In genomic region chr17:56913867-56914640, GRCh38 we compare ENCODE assay signal across 8 cellular contexts. TPM values are rescaled to one million over a fixed set of nuclear protein-coding genes. Genes with fewer than 3 reads are reported as not detected.
DNase-seq lines count a peak whose midpoint lies in the region; ATAC-seq and TF ChIP-seq lines count a peak whose summit lies in the region.

TSS of gene TRIM25 (minus strand) at chr17:56914049. CDS start at chr17:56913988, 61 bp downstream.

- intact Hi-C loops in Panc1 (cut with micrococcal nuclease; ENCODE audit: unreplicated experiment): no loop called here

- CTCF ChIA-PET in Panc1 (lab: Charles Lee): interaction anchor here (0.6 to 1.5 kb wide), 2 partner anchors 95 to 685 kb away, joined by 3 to 6 read pairs; no protein-coding TSS in a partner anchor

- H3K27me3 ChIP-seq in Panc1 (ENCODE audit: control insufficient read depth, insufficient read depth, low read length): no peaks in the 10 kb centered on the region
- no peaks in the 10 kb centered on the region for H3K27me3 ChIP-seq in muscle layer of duodenum (ENCODE audit: low read depth, low read length)

- H3K4me3 Mint-ChIP-seq in activated T-cell treated with anti-CD3 and anti-CD28 coated beads, Interleukin-2, amount 50 U/mL, for 4 hours: peak within 1 kb of the TSS; percentile 97

- TF ChIP-seq CTCF in Panc1 (IDR thresholded peaks at IDR 0.05): no peak

- H3K36me3 ChIP-seq in Panc1 (ENCODE audit: control insufficient read depth, insufficient read depth, low read length): peaks cover 4% of the 10 kb centered on the region; the same call in 1 of the 2 replicates
- H3K36me3 ChIP-seq in muscle layer of duodenum (ENCODE audit: control insufficient read depth in 1 of 2, insufficient read depth in 2 of 2, low read length in 2 of 2): no peaks in the 10 kb centered on the region

- H3K4me3 ChIP-seq in Panc1 (ENCODE audit: low read depth in 2 of 2, low read length in 2 of 2): peak within 1 kb of the TSS; percentile 78 to 81
- H3K4me3 ChIP-seq in muscle layer of duodenum (ENCODE audit: low read depth in 1 of 2, low read length in 2 of 2): peak within 1 kb of the TSS; percentile 68 to 99

- H3K36me3 Mint-ChIP-seq in activated T-cell treated with anti-CD3 and anti-CD28 coated beads, Interleukin-2, amount 50 U/mL, for 4 hours (ENCODE audit: insufficient read depth): peaks cover 5% of the 10 kb centered on the region

- TSS peak; percentile 99 for BruUV-seq in Panc1 (replicated peaks; lab: Mats Ljungman, UMichigan)

- DNase-seq in DMS153 treated with DMSO at 0.1 percent for 48 hours (lab: John Stamatoyannopoulos, UW; ENCODE audit: unreplicated experiment): peak; percentile 67
- peak; percentile 90 for DNase-seq in KBM-7
- peak; percentile 47 for DNase-seq in Panc1 (ENCODE audit: low read depth, low spot score)
- DNase-seq in activated T-cell treated with anti-CD3 and anti-CD28 coated beads, Interleukin-2, amount 50 U/mL, for 4 hours: peak; percentile 84
- peak; percentile 78 for DNase-seq in stimulated activated CD8-positive, alpha-beta memory T cell treated with anti-CD3 and anti-CD28 coated beads, Interleukin-7, amount 100 ng/mL, for 24 hours (ENCODE audit: low read depth)

- in situ Hi-C loops in KBM-7 (cut with MboI; ENCODE audit: low pct_unique_long_range_greater_than_20kb, low sequenced_read_pairs) (no loop called here), Panc1 (cut with HindIII; ENCODE audit: low pct_unique_long_range_greater_than_20kb, low sequenced_read_pairs) (no loop called here)

- H3K27me3 Mint-ChIP-seq in activated T-cell treated with anti-CD3 and anti-CD28 coated beads, Interleukin-2, amount 50 U/mL, for 4 hours (ENCODE audit: low read depth): no peaks in the 10 kb centered on the region

- H3K4me1 ChIP-seq in Panc1 (ENCODE audit: control insufficient read depth, insufficient read depth, low read length) (peaks cover 30% of the 10 kb centered on the region), muscle layer of duodenum (ENCODE audit: control insufficient read depth in 1 of 2, insufficient read depth in 2 of 2, low read length in 2 of 2) (peaks cover 23% of the 10 kb centered on the region in 2 donors)

- peaks cover 10% of the 10 kb centered on the region for H3K9me3 Mint-ChIP-seq in activated T-cell treated with anti-CD3 and anti-CD28 coated beads, Interleukin-2, amount 50 U/mL, for 4 hours

- peak within 1 kb of the TSS; percentile 99 for H3K27ac ChIP-seq in Panc1 (ENCODE audit: low read length)
- H3K27ac ChIP-seq in muscle layer of duodenum (ENCODE audit: low read length): peak within 1 kb of the TSS; percentile 96

- peak; percentile 67 for ATAC-seq in GM21619 (IDR thresholded peaks at IDR 0.05; ENCODE audit: unreplicated experiment)
- peak; percentile 92 for ATAC-seq in Panc1
- peak; percentile 81 to 84 for ATAC-seq in activated T-cell treated with anti-CD3 and anti-CD28 coated beads, Interleukin-2, amount 50 U/mL, for 4 hours
- ATAC-seq in esophagus mucosa: peak; percentile 87

- H3K4me1 Mint-ChIP-seq in activated T-cell treated with anti-CD3 and anti-CD28 coated beads, Interleukin-2, amount 50 U/mL, for 4 hours (ENCODE audit: low read depth): peaks cover 61% of the 10 kb centered on the region

- POLR2A ChIA-PET in Panc1 (lab: Charles Lee): interaction anchor here (0.6 to 1.1 kb wide), 5 partner anchors 10 to 507 kb away, joined by 3 to 7 read pairs (median 3); no protein-coding TSS in a partner anchor

- H3K9me3 ChIP-seq in Panc1 (ENCODE audit: control insufficient read depth, insufficient read depth, low read depth, low read length) (peaks cover 11% of the 10 kb centered on the region; the same call in 1 of the 2 replicates), muscle layer of duodenum (ENCODE audit: control insufficient read depth in 1 of 2, low read length in 2 of 2) (no peaks in the 10 kb centered on the region)

RNA-seq across cellular contexts. Expression of gene TRIM25, which starts in this region (rescaled TPM):
- total RNA-seq in Panc1 (2021; ENCODE audit: unreplicated experiment): 73.2 TPM
- polyA plus RNA-seq in Panc1 (2012; ENCODE audit: insufficient read length): 42.3 TPM
- 10 to 100 TPM; 52.4 to 66.7 (median 61.2) TPM for total RNA-seq in activated T-cell treated with anti-CD3 and anti-CD28 coated beads, Interleukin-2, amount 50 U/mL, for 4 hours
- 50.6 TPM for total RNA-seq in esophagus mucosa

Comparison
In these comparisons a context has a peak if more than half of its experiments do, and no peak if none do; other contexts are left out.
1. Peak in every context shown above with its lines: DNase-seq, ATAC-seq, H3K4me3 ChIP-seq and H3K27ac ChIP-seq.